Comparison of ENCODE assay signal across 11 cellular contexts in genomic region chr3:181712190-181712504, GRCh38. TPM values are rescaled to one million over a fixed set of nuclear protein-coding genes. Genes with fewer than 3 reads are reported as not detected.
DNase-seq lines count a peak whose midpoint lies in the region; ATAC-seq and TF ChIP-seq lines count a peak whose summit lies in the region.
"Had no signal": no experiment of that assay in that cellular context is flagged by ENCODE, and none has a peak within 500 bp of the region (broad histone marks: within the 10 kb centered on the region; RNA-seq: fewer than 3 reads in every experiment).

No MANE protein-coding gene starts in this region.

- H3K9ac ChIP-seq in MM.1S (ENCODE audit: low read length) (peak overlapping the region; percentile 74), neuronal stem cell (ENCODE audit: low read depth, low read length, poor library complexity) (peak overlapping the region; percentile 100)

- H4K91ac ChIP-seq in neuronal stem cell (ENCODE audit: low read depth, low read length, poor library complexity), result no peak overlapping the region

- no peak for TF ChIP-seq POLR2A in thyroid gland (IDR thresholded peaks at IDR 0.05)

- peaks cover 10% of the 10 kb centered on the region for H3K9me3 Mint-ChIP-seq in CD8-positive, alpha-beta T cell

- peak overlapping the region; percentile 42 for H3K4me3 Mint-ChIP-seq in CD8-positive, alpha-beta T cell
- H3K4me3 Mint-ChIP-seq: memory B cell, T-cell had no signal

- no peaks in the 10 kb centered on the region for H3K9me3 ChIP-seq in CD8-positive, alpha-beta T cell (ENCODE audit: low read length)
- no peaks in the 10 kb centered on the region for H3K9me3 ChIP-seq in MM.1S (replicated peaks; ENCODE audit: insufficient read depth, low read length)
- H3K9me3 ChIP-seq in neuronal stem cell (replicated peaks in 1 of 2; ENCODE audit: control insufficient read depth in 2 of 2, insufficient read depth in 1 of 2, low read depth in 1 of 2, low read length in 2 of 2), result no peaks in the 10 kb centered on the region
- H3K9me3 ChIP-seq in thyroid gland, result no peaks in the 10 kb centered on the region

- no peak overlapping the region for H3K27ac ChIP-seq in CD8-positive, alpha-beta T cell (ENCODE audit: low read depth, low read length)
- H3K27ac ChIP-seq in MM.1S (ENCODE audit: low read length) (peak overlapping the region; percentile 64; the same call in 1 of the 2 replicates), neuronal stem cell (replicated peaks; ENCODE audit: low read length) (peak overlapping the region; percentile 95), thyroid gland (no peak overlapping the region)

- H2AFZ ChIP-seq in MM.1S (ENCODE audit: low read length) (peak overlapping the region; percentile 80), neuronal stem cell (ENCODE audit: low read length) (no peak overlapping the region)

- no peaks in the 10 kb centered on the region for H4K20me1 ChIP-seq in MM.1S (ENCODE audit: insufficient read depth, low read length)

- H3K23ac ChIP-seq in neuronal stem cell (ENCODE audit: low read depth, low read length, poor library complexity), result no peak overlapping the region

- H2BK5ac ChIP-seq in neuronal stem cell (ENCODE audit: low read length), result peak overlapping the region; percentile 100

- peaks cover 2% of the 10 kb centered on the region for H3K79me1 ChIP-seq in neuronal stem cell (ENCODE audit: low read depth, low read length)

- no peak for DNase-seq in CD8-positive, alpha-beta T cell
- DNase-seq in MM.1S (no peak), epithelial cell of esophagus (ENCODE audit: low read depth) (no peak), neuronal stem cell (ENCODE audit: low spot score) (no peak), medulla oblongata (ENCODE audit: extremely low spot score) (no peak), thyroid gland (no peak), HK-2 (ENCODE audit: unreplicated experiment) (no peak), GM10266 (ENCODE audit: extremely low spot score) (no peak)
- DNase-seq: Kasumi-1 had no signal

- no peak overlapping the region for H2BK12ac ChIP-seq in neuronal stem cell (ENCODE audit: low read length)

- peak overlapping the region; percentile 71 for H3K14ac ChIP-seq in neuronal stem cell (ENCODE audit: low read length)

- no peak for TF ChIP-seq CTCF in CD8-positive, alpha-beta T cell (IDR thresholded peaks at IDR 0.05)
- TF ChIP-seq CTCF in MM.1S (IDR thresholded peaks at IDR 0.05; ENCODE audit: low read length) (no peak), epithelial cell of esophagus (IDR thresholded peaks at IDR 0.05; ENCODE audit: insufficient read depth, low read depth, low read length, missing control alignments) (no peak), thyroid gland (IDR thresholded peaks at IDR 0.05) (no peak), GM10266 (IDR thresholded peaks at IDR 0.05; ENCODE audit: control insufficient read depth, insufficient read depth, low read depth, missing control alignments) (no peak)

- H3K4ac ChIP-seq in neuronal stem cell (ENCODE audit: low read length), result no peak overlapping the region

- peaks cover 7% of the 10 kb centered on the region for H3K4me1 Mint-ChIP-seq in CD8-positive, alpha-beta T cell (ENCODE audit: low read depth)

- intact Hi-C loops in CD8-positive, alpha-beta T cell (cut with DNase I, micrococcal nuclease), result no loop called here
- intact Hi-C loops in thyroid gland (cut with DNase I), result loop anchor here (10.0 kb wide), 1 partner anchor 973 kb away; no protein-coding TSS in a partner anchor

- peaks cover 21% of the 10 kb centered on the region for H3K4me1 ChIP-seq in CD8-positive, alpha-beta T cell (ENCODE audit: insufficient read depth, low read length)
- H3K4me1 ChIP-seq in MM.1S (ENCODE audit: low read length), result peaks cover 7% of the 10 kb centered on the region
- H3K4me1 ChIP-seq in neuronal stem cell (ENCODE audit: control insufficient read depth in 2 of 2, insufficient read depth in 1 of 2, low read depth in 1 of 2, low read length in 2 of 2), result peaks cover 0 to 24% of the 10 kb centered on the region in 2 donors
- peaks cover 0 to 22% of the 10 kb centered on the region in 2 donors for H3K4me1 ChIP-seq in thyroid gland

- no peaks in the 10 kb centered on the region for H3K36me3 ChIP-seq in CD8-positive, alpha-beta T cell (ENCODE audit: insufficient read depth, low read length)
- H3K36me3 ChIP-seq in MM.1S (replicated peaks; ENCODE audit: insufficient read depth, low read length) (no peaks in the 10 kb centered on the region), neuronal stem cell (replicated peaks in 1 of 2; ENCODE audit: control insufficient read depth in 2 of 2, insufficient read depth in 2 of 2, low read length in 2 of 2) (peaks cover 8 to 44% of the 10 kb centered on the region in 2 donors), thyroid gland (no peaks in the 10 kb centered on the region)

- ATAC-seq in CD8-positive, alpha-beta T cell, result no peak

- H2BK120ac ChIP-seq in neuronal stem cell (ENCODE audit: low read depth, low read length), result no peak overlapping the region

- no peak overlapping the region for H4K8ac ChIP-seq in neuronal stem cell (ENCODE audit: low read depth, low read length)

- peak overlapping the region; percentile 99 for H3K18ac ChIP-seq in neuronal stem cell (ENCODE audit: low read length)

- no peak overlapping the region for H2BK15ac ChIP-seq in neuronal stem cell (ENCODE audit: low read length)

- peak overlapping the region; percentile 45 for H3K4me3 ChIP-seq in CD8-positive, alpha-beta T cell (ENCODE audit: low read depth, low read length)
- H3K4me3 ChIP-seq in MM.1S (ENCODE audit: low read length), result peak overlapping the region; percentile 89
- peak overlapping the region; percentile 75 for H3K4me3 ChIP-seq in epithelial cell of esophagus (ENCODE audit: low read length)
- peak overlapping the region; percentile 95 to 98 for H3K4me3 ChIP-seq in neuronal stem cell (ENCODE audit: low read length in 2 of 2)
- no peak overlapping the region for H3K4me3 ChIP-seq in thyroid gland (replicated peaks in 1 of 3)

- no peak overlapping the region for H3K27ac Mint-ChIP-seq in CD8-positive, alpha-beta T cell
- H3K27ac Mint-ChIP-seq: memory B cell, T-cell had no signal

- no peaks in the 10 kb centered on the region for H3K9me2 ChIP-seq in MM.1S (replicated peaks; ENCODE audit: insufficient read depth, low read length)

- H3K4me2 ChIP-seq in MM.1S (ENCODE audit: low read depth, low read length) (peak overlapping the region; percentile 78), neuronal stem cell (ENCODE audit: insufficient read depth, low read length, poor library complexity, severe bottlenecking) (no peak overlapping the region)

- H3F3A ChIP-seq in MM.1S (ENCODE audit: insufficient read depth, low read length), result peaks cover 27% of the 10 kb centered on the region

- WGBS in neuronal stem cell (ENCODE audit: extremely low coverage in 2 of 2, insufficient read length in 2 of 2, insufficient replicate concordance in 1 of 2), 2 donors, result no CpG with 5 or more reads among the region's 41 CpGs
- WGBS in thyroid gland, 2 donors, result 1 to 3% methylated on average over 12 to 33 of the region's 41 CpGs

- peaks cover 31% of the 10 kb centered on the region for H3K79me2 ChIP-seq in MM.1S (ENCODE audit: low read length)

- H3K27me3 Mint-ChIP-seq in CD8-positive, alpha-beta T cell (ENCODE audit: low read depth), result peaks cover 66% of the 10 kb centered on the region

- H3K27me3 ChIP-seq in CD8-positive, alpha-beta T cell (ENCODE audit: insufficient read depth, low read length), result peaks cover 70% of the 10 kb centered on the region
- H3K27me3 ChIP-seq in MM.1S (replicated peaks; ENCODE audit: insufficient read depth, low read length), result no peaks in the 10 kb centered on the region
- no peaks in the 10 kb centered on the region for H3K27me3 ChIP-seq in neuronal stem cell (ENCODE audit: control insufficient read depth in 3 of 3, insufficient read depth in 3 of 3, low read depth in 1 of 3, low read length in 3 of 3)
- peaks cover 73% of the 10 kb centered on the region for H3K27me3 ChIP-seq in thyroid gland

- CTCF ChIA-PET in CD8-positive, alpha-beta T cell (lab: Charles Lee), result no interaction called here

- POLR2A ChIA-PET in CD8-positive, alpha-beta T cell (lab: Charles Lee), result no interaction called here

- H2AK5ac ChIP-seq in neuronal stem cell (ENCODE audit: low read depth, low read length), result peak overlapping the region; percentile 94

- no peaks in the 10 kb centered on the region for H3K36me3 Mint-ChIP-seq in CD8-positive, alpha-beta T cell
- H3K36me3 Mint-ChIP-seq: memory B cell, T-cell had no signal

RNA-seq across cellular contexts. Expression of gene SOX2, which starts 0.4 kb away (rescaled TPM):
- total RNA-seq in CD8-positive, alpha-beta T cell, result not detected
- polyA plus RNA-seq in neuronal stem cell (2013, experiment 1 of 2), result 589 TPM
- polyA plus RNA-seq in neuronal stem cell (2013, experiment 2 of 2), result 620 TPM
- total RNA-seq in thyroid gland, result under 1 TPM in 2 of 4 donors, not detected in 2; 0.27 to 0.34 TPM

Comparison
In these comparisons a context has a peak if more than half of its experiments do, and no peak if none do; other contexts are left out.
1. H3K27ac ChIP-seq: peak in MM.1S (single experiment) and neuronal stem cell (single experiment); none in CD8-positive, alpha-beta T cell (single experiment) and thyroid gland (0 of 3).
2. H3K4me3 ChIP-seq: peak in CD8-positive, alpha-beta T cell (single experiment), MM.1S (single experiment), epithelial cell of esophagus (single experiment) and neuronal stem cell (2 of 2); none in thyroid gland (0 of 3).